9 cellular contexts compared by ENCODE assay signal in genomic region chr10:84854439-84854838, GRCh38.
"Had no signal": no experiment of that assay in that cellular context is flagged by ENCODE, and none has a peak within 500 bp of the region (broad histone marks: within the 10 kb centered on the region; RNA-seq: fewer than 3 reads in every experiment).

No MANE protein-coding gene starts in this region.

- H3K4me2 ChIP-seq: GM23338 had no signal

- H3K4me1 ChIP-seq: HAP-1 had no signal

- H3K9ac ChIP-seq: GM23248 had no signal

- H3K27ac ChIP-seq: GM23248 had no signal

- H3K36me3 ChIP-seq: HAP-1 had no signal

- ATAC-seq: GM23338, HCT116 had no signal

- DNase-seq: GM23248, GOT3, H7, H9, HCEC 1CT, HFFc6 had no signal

- H3K9me3 ChIP-seq: HAP-1 had no signal

- H3K4me3 ChIP-seq: GM23248, GM23338, HAP-1 had no signal
